Comparison of ENCODE assay signal across 13 cellular contexts in genomic region chr10:10294801-10295515, GRCh38.
DNase-seq lines count a peak whose midpoint lies in the region; ATAC-seq and TF ChIP-seq lines count a peak whose summit lies in the region.
"Had no signal": no experiment of that assay in that cellular context is flagged by ENCODE, and none has a peak within 500 bp of the region (broad histone marks: within the 10 kb centered on the region; RNA-seq: fewer than 3 reads in every experiment).

No MANE protein-coding gene starts in this region.

- H3K9me3 Mint-ChIP-seq in nephron: peaks cover 3% of the 10 kb centered on the region
- H3K9me3 Mint-ChIP-seq: activated CD4-positive, alpha-beta memory T cell treated with anti-CD3 and anti-CD28 coated beads for 36 hours; activated T-helper 1 cell treated with anti-CD3 and anti-CD28 coated beads, Interleukin-12 subunit alpha, Interleukin-12 subunit beta, Interleukin-2, Interleukin-4 antibody, amounts not matched to agents 30 ng/mL and 10 ng/mL and 1 ng/mL, durations not matched to agents 14 hours and 24 hours and 36 hours had no signal

- H3K4me3 Mint-ChIP-seq in nephron: peak overlapping the region in 2 of 3 experiments; percentile 22 to 31
- H3K4me3 Mint-ChIP-seq: activated CD4-positive, alpha-beta memory T cell treated with anti-CD3 and anti-CD28 coated beads for 36 hours; activated T-helper 1 cell treated with anti-CD3 and anti-CD28 coated beads, Interleukin-12 subunit alpha, Interleukin-12 subunit beta, Interleukin-2, Interleukin-4 antibody, amounts not matched to agents 30 ng/mL and 10 ng/mL and 1 ng/mL, durations not matched to agents 14 hours and 24 hours and 36 hours; IgD-negative memory B cell had no signal

- H3K36me3 Mint-ChIP-seq in nephron (ENCODE audit: low read depth): no peaks in the 10 kb centered on the region
- H3K36me3 Mint-ChIP-seq: activated CD4-positive, alpha-beta memory T cell treated with anti-CD3 and anti-CD28 coated beads for 36 hours; IgD-negative memory B cell had no signal

- H3K4me1 Mint-ChIP-seq in nephron: peaks cover 11% of the 10 kb centered on the region
- H3K4me1 Mint-ChIP-seq: IgD-negative memory B cell had no signal

- DNase-seq in D341Med (ENCODE audit: low spot score) (peak; percentile 52), NCI-H128 (lab: John Stamatoyannopoulos, UW; ENCODE audit: unreplicated experiment) (peak; percentile 39), caudate nucleus (lab: John Stamatoyannopoulos, UW) (peak in 41 of 61 donors; percentile 3 to 61 (median 27))
- DNase-seq: activated CD4-positive, alpha-beta memory T cell treated with anti-CD3 and anti-CD28 coated beads for 36 hours; amniotic stem cell; NCI-H1694 had no signal

- no peak for TF ChIP-seq CTCF in nephron (IDR thresholded peaks at IDR 0.05; ENCODE audit: unreplicated experiment in 3 of 3)

- no peak for ATAC-seq in HG03432 (IDR thresholded peaks at IDR 0.05; ENCODE audit: unreplicated experiment)
- ATAC-seq in HG03565 (IDR thresholded peaks at IDR 0.05; ENCODE audit: unreplicated experiment): no peak
- no peak for ATAC-seq in HG02642 (IDR thresholded peaks at IDR 0.05; ENCODE audit: poor library complexity, unreplicated experiment)
- no peak for ATAC-seq in GM21447 (IDR thresholded peaks at IDR 0.05; ENCODE audit: unreplicated experiment)

- peaks cover 3% of the 10 kb centered on the region for H3K27me3 Mint-ChIP-seq in nephron (ENCODE audit: low read depth)
- H3K27me3 Mint-ChIP-seq: activated CD4-positive, alpha-beta memory T cell treated with anti-CD3 and anti-CD28 coated beads for 36 hours; IgD-negative memory B cell had no signal

- H3K27ac Mint-ChIP-seq in nephron: peak overlapping the region in 1 of 3 experiments; percentile 47
- H3K27ac Mint-ChIP-seq: activated CD4-positive, alpha-beta memory T cell treated with anti-CD3 and anti-CD28 coated beads for 36 hours; activated T-helper 1 cell treated with anti-CD3 and anti-CD28 coated beads, Interleukin-12 subunit alpha, Interleukin-12 subunit beta, Interleukin-2, Interleukin-4 antibody, amounts not matched to agents 30 ng/mL and 10 ng/mL and 1 ng/mL, durations not matched to agents 14 hours and 24 hours and 36 hours; IgD-negative memory B cell had no signal

- H3K27ac ChIP-seq in caudate nucleus (ENCODE audit: low read depth, low read length): peak overlapping the region; percentile 82
